ENCODE assay signal across 10 cellular contexts in genomic region chr9:112327718-112328450, GRCh38. TPM values are rescaled to one million over a fixed set of nuclear protein-coding genes. Genes with fewer than 3 reads are reported as not detected.
DNase-seq lines count a peak whose midpoint lies in the region; ATAC-seq, FAIRE-seq and TF ChIP-seq lines count a peak whose summit lies in the region.
"Had no signal": no experiment of that assay in that cellular context is flagged by ENCODE, and none has a peak within 500 bp of the region (broad histone marks: within the 10 kb centered on the region; RNA-seq: fewer than 3 reads in every experiment).

No MANE protein-coding gene starts in this region.

- H3K4me1 Mint-ChIP-seq in activated T-cell treated with anti-CD3 and anti-CD28 coated beads, Interleukin-2, amount 50 U/mL, for 4 hours (ENCODE audit: low read depth): peaks cover 70% of the 10 kb centered on the region
- peaks cover 51% of the 10 kb centered on the region for H3K4me1 Mint-ChIP-seq in Caco-2 (ENCODE audit: low read depth, unreplicated experiment)

- H3K9me3 Mint-ChIP-seq in activated T-cell treated with anti-CD3 and anti-CD28 coated beads, Interleukin-2, amount 50 U/mL, for 4 hours: peaks cover 9% of the 10 kb centered on the region
- H3K9me3 Mint-ChIP-seq in Caco-2 (ENCODE audit: unreplicated experiment): no peaks in the 10 kb centered on the region

- peaks cover 19% of the 10 kb centered on the region for H3K36me3 Mint-ChIP-seq in activated T-cell treated with anti-CD3 and anti-CD28 coated beads, Interleukin-2, amount 50 U/mL, for 4 hours (ENCODE audit: insufficient read depth)
- H3K36me3 Mint-ChIP-seq in Caco-2 (ENCODE audit: insufficient read depth, unreplicated experiment): peaks cover 16% of the 10 kb centered on the region

- TF ChIP-seq CTCF in D721Med (IDR thresholded peaks at IDR 0.05; ENCODE audit: insufficient read depth, missing control alignments) (no peak), Caco-2 (IDR thresholded peaks at IDR 0.05; ENCODE audit: insufficient read depth in 1 of 2, low read depth in 1 of 2, low read length in 1 of 2, severe bottlenecking in 1 of 2, unreplicated experiment in 1 of 2) (no peak)

- no peaks in the 10 kb centered on the region for H3K36me3 ChIP-seq in Caco-2 (ENCODE audit: control insufficient read depth, insufficient read depth, low read length)

- FAIRE-seq in RCC 7860 (lab: Jason Lieb, UNC) (peak; percentile 72), D721Med (lab: Jason Lieb, UNC) (no peak)

- no peaks in the 10 kb centered on the region for H3K9me3 ChIP-seq in Caco-2

- POLR2A ChIA-PET in Caco-2 (lab: Charles Lee): no interaction called here

- H3K27me3 Mint-ChIP-seq in activated T-cell treated with anti-CD3 and anti-CD28 coated beads, Interleukin-2, amount 50 U/mL, for 4 hours (ENCODE audit: low read depth): no peaks in the 10 kb centered on the region
- no peaks in the 10 kb centered on the region for H3K27me3 Mint-ChIP-seq in Caco-2 (ENCODE audit: insufficient read depth, unreplicated experiment)

- ATAC-seq in activated T-cell treated with anti-CD3 and anti-CD28 coated beads, Interleukin-2, amount 50 U/mL, for 4 hours: peak; percentile 70 to 88
- ATAC-seq in HG03108 (IDR thresholded peaks at IDR 0.05; ENCODE audit: unreplicated experiment): no peak
- ATAC-seq: mucosa of descending colon had no signal

- no peak overlapping the region for H3K4me3 Mint-ChIP-seq in activated T-cell treated with anti-CD3 and anti-CD28 coated beads, Interleukin-2, amount 50 U/mL, for 4 hours
- H3K4me3 Mint-ChIP-seq in Caco-2 (ENCODE audit: unreplicated experiment): no peak overlapping the region

- H3K27ac Mint-ChIP-seq in Caco-2 (ENCODE audit: unreplicated experiment): no peak overlapping the region

- no peak overlapping the region for H3K4me3 ChIP-seq in Caco-2 (ENCODE audit: low read depth, low read length)
- H3K4me3 ChIP-seq: mucosa of descending colon had no signal

- CTCF ChIA-PET in Caco-2 (lab: Charles Lee): no interaction called here

- intact Hi-C loops in Caco-2 (cut with micrococcal nuclease; ENCODE audit: unreplicated experiment): no loop called here

- peaks cover 32% of the 10 kb centered on the region for H3K4me1 ChIP-seq in Caco-2

- no TSS peak for BruUV-seq in Caco-2 (replicated peaks; lab: Mats Ljungman, UMichigan)

- H3K27me3 ChIP-seq in Caco-2 (replicated peaks; ENCODE audit: control insufficient read depth, insufficient read depth, low read length): no peaks in the 10 kb centered on the region

- no peak for DNase-seq in activated T-cell treated with anti-CD3 and anti-CD28 coated beads, Interleukin-2, amount 50 U/mL, for 4 hours
- DNase-seq in activated T-cell treated with anti-CD3 and anti-CD28 coated beads for 4 hours: no peak
- no peak for DNase-seq in RCC 7860 (ENCODE audit: low spot score)
- DNase-seq in dermis blood vessel endothelial cell: peak; percentile 45
- DNase-seq in renal cortical epithelial cell (ENCODE audit: low read depth): peak; percentile 46
- DNase-seq in D721Med (ENCODE audit: insufficient read length, low spot score): no peak
- no peak for DNase-seq in Caco-2
- DNase-seq: mucosa of descending colon, NCI-H748 treated with DMSO at 0.1 percent for 48 hours had no signal

RNA-seq across cellular contexts. Expression of gene PTBP3, which starts 5.5 kb away (rescaled TPM):
- total RNA-seq in activated T-cell treated with anti-CD3 and anti-CD28 coated beads, Interleukin-2, amount 50 U/mL, for 4 hours: 10 to 100 TPM; 73.1 to 81.1 (median 73.5) TPM
- total RNA-seq in dermis blood vessel endothelial cell (40.2 and 70.1 TPM in 2 replicates), renal cortical epithelial cell (111 and 133 TPM in 2 replicates), Caco-2 (2022) (172 and 190 TPM in 2 replicates)

RNA-seq across cellular contexts. Expression of gene HSDL2, which starts 52.0 kb away (rescaled TPM):
- total RNA-seq in activated T-cell treated with anti-CD3 and anti-CD28 coated beads, Interleukin-2, amount 50 U/mL, for 4 hours: 1 to 10 TPM; 4.7 to 7.8 (median 5.7) TPM
- total RNA-seq in dermis blood vessel endothelial cell: 23.5 and 31.8 TPM in 2 replicates
- total RNA-seq in renal cortical epithelial cell: 33.3 and 64.2 TPM in 2 replicates
- 122 and 134 TPM in 2 replicates for total RNA-seq in Caco-2 (2022)

Comparison
In these comparisons a context has a peak if more than half of its experiments do, and no peak if none do; other contexts are left out.
1. DNase-seq: peak in dermis blood vessel endothelial cell (single experiment) and renal cortical epithelial cell (single experiment); none in activated T-cell treated with anti-CD3 and anti-CD28 coated beads, Interleukin-2, amount 50 U/mL, for 4 hours (single experiment), activated T-cell treated with anti-CD3 and anti-CD28 coated beads for 4 hours (single experiment), RCC 7860 (single experiment), D721Med (single experiment) and Caco-2 (0 of 2).